ENCODE assay signal across 8 cellular contexts in the genomic region with DNA sequence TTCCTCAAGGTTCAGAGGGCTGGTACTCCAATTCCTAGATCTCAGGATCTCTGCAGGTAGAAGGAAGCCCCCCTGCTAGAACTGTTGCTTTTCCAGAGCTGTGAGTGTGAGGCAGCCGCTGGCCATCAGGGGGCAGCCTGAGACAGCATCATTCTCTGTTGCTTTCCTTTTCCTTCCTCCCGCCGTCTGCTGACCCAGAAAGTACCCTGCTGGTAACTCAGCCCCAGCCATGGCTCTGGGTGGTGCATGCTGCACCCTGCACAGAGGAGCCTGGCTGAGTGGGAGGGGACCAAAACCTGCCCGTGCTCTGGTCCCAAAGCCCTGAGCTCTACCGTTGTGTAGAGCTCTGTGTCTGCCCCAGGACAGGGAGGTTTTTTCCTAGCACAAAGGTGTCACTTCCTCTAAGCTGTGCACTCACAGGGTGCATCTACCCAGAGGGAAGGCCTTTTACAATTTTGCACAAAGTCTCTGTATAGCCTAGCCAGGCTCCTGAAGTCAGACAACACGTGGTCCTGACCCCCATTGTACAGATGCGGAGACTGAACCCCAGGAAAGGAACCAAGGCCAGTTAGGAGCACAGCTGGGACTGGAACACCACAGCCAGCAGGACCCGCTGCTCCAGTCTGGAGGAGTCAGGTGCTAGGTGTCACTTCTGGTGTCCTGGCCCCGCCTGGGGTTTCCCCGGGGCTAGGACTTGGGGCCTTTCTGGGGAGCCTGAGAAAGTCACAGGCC. TPM values are rescaled to one million over a fixed set of nuclear protein-coding genes. Genes with fewer than 3 reads are reported as not detected.
A peak's percentile ranks its signal among the peaks of the same experiment; 100 is the strongest.
DNase-seq lines count a peak whose midpoint lies in the region; ATAC-seq, FAIRE-seq and TF ChIP-seq lines count a peak whose summit lies in the region.

No MANE protein-coding gene starts in this region.

- peak; percentile 67 for DNase-seq in GM12892 (ENCODE audit: insufficient read length)
- peak; percentile 73 for DNase-seq in LoVo (ENCODE audit: low spot score)
- DNase-seq in RKO (ENCODE audit: low spot score), result peak; percentile 80
- DNase-seq in activated T-helper 1 cell treated with Interleukin-2 at 50 U/mL for 16 hours (ENCODE audit: low read depth), result peak; percentile 49
- DNase-seq in fibroblast of gingiva (ENCODE audit: low read depth), result peak; percentile 52
- DNase-seq in neural progenitor cell (ENCODE audit: low spot score), result peak; percentile 85
- DNase-seq in stimulated activated naive CD8-positive, alpha-beta T cell treated with anti-CD3 and anti-CD28 coated beads, Interleukin-15, Interleukin-2, amounts not matched to agents 100 U/mL and 50 U/mL, for 24 hours, result peak; percentile 79

- no peaks in the 10 kb centered on the region for H4K20me1 ChIP-seq in neural progenitor cell (ENCODE audit: low read depth)

- H3K27me3 ChIP-seq in neural progenitor cell, result peaks cover 31% of the 10 kb centered on the region

- H3K27me3 Mint-ChIP-seq in neural progenitor cell (ENCODE audit: insufficient read depth, low read depth), result peaks cover 28% of the 10 kb centered on the region

- FAIRE-seq in GM12892 (lab: Jason Lieb, UNC), result peak; percentile 95

- H3K79me2 ChIP-seq in neural progenitor cell (ENCODE audit: low read depth), result no peaks in the 10 kb centered on the region

- H3K27ac ChIP-seq in neural progenitor cell, result no peak overlapping the region

- TF ChIP-seq POLR2A in GM12892 (IDR thresholded peaks at IDR 0.05; ENCODE audit: low read depth, low read length), result no peak

- peak; percentile 85 for ATAC-seq in stimulated activated naive CD8-positive, alpha-beta T cell treated with anti-CD3 and anti-CD28 coated beads, Interleukin-15, Interleukin-2, amounts not matched to agents 100 U/mL and 50 U/mL, for 24 hours
- ATAC-seq in GM19035 (IDR thresholded peaks at IDR 0.05; ENCODE audit: unreplicated experiment), result no peak

- no peak overlapping the region for H3K4me3 ChIP-seq in neural progenitor cell

- H2AFZ ChIP-seq in neural progenitor cell (replicated peaks), result peak overlapping the region; percentile 78

- H3K4me2 ChIP-seq in neural progenitor cell, result no peak overlapping the region

- peak overlapping the region; percentile 74 for H3K27ac Mint-ChIP-seq in neural progenitor cell

- H3K36me3 Mint-ChIP-seq in neural progenitor cell, result no peaks in the 10 kb centered on the region

- H3K9ac ChIP-seq in neural progenitor cell, result no peak overlapping the region

- no peaks in the 10 kb centered on the region for H3K9me3 ChIP-seq in neural progenitor cell (ENCODE audit: low read depth)

- H3K4me1 Mint-ChIP-seq in neural progenitor cell, result peaks cover 32% of the 10 kb centered on the region

- no peak overlapping the region for H3K4me3 Mint-ChIP-seq in neural progenitor cell

- peak; percentile 92 for TF ChIP-seq CTCF in neural progenitor cell (IDR thresholded peaks at IDR 0.05)

- H3K4me1 ChIP-seq in neural progenitor cell, result peaks cover 7% of the 10 kb centered on the region

- no peaks in the 10 kb centered on the region for H3K36me3 ChIP-seq in neural progenitor cell

- no peaks in the 10 kb centered on the region for H3K9me3 Mint-ChIP-seq in neural progenitor cell

- H3F3A ChIP-seq in neural progenitor cell (ENCODE audit: low read depth), result no peaks in the 10 kb centered on the region

RNA-seq across cellular contexts. Expression of a gene that starts 5.6 kb away (rescaled TPM):
- polyA plus RNA-seq in GM12892 (2012; ENCODE audit: missing spikeins), result 0.15 TPM
- total RNA-seq in neural progenitor cell (ENCODE audit: low replicate concordance), result 0.13 and 2.6 TPM in 2 replicates

RNA-seq across cellular contexts. Expression of a gene that starts 35.5 kb away (rescaled TPM):
- not detected for polyA plus RNA-seq in GM12892 (2012; ENCODE audit: missing spikeins)
- 0.97 and 2.7 TPM in 2 replicates for total RNA-seq in neural progenitor cell (ENCODE audit: low replicate concordance)

RNA-seq across cellular contexts. Expression of a gene that starts 57.3 kb away (rescaled TPM):
- polyA plus RNA-seq in GM12892 (2012; ENCODE audit: missing spikeins), result 0.34 TPM
- not detected in 2 replicates for total RNA-seq in neural progenitor cell (ENCODE audit: low replicate concordance)
